In the genomic region with DNA sequence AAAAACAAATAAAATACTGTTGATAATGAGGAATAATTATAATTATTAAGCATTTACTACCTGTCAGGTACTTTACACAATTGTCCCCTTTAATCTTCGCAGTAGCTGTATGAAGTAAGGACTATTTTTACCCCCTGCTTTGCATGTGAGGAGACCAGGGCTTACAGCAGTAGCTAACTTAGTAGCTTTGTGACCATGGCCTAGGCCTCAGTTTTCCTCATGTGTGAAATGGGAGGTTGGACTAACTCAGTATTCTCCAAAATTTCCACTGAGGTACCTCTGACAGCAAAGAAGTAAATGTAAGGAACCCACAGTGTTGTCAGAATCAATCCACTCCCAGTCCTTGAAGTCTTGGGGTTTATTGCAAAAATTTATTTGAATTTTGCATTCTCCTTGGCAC, we compare ENCODE assay signal across 15 cellular contexts. TPM values are rescaled to one million over a fixed set of nuclear protein-coding genes. Genes with fewer than 3 reads are reported as not detected.
"Had no signal": no experiment of that assay in that cellular context is flagged by ENCODE, and none has a peak within 500 bp of the region (broad histone marks: within the 10 kb centered on the region; RNA-seq: fewer than 3 reads in every experiment).

No MANE protein-coding gene starts in this region.

- H3K27ac Mint-ChIP-seq: activated CD4-positive, alpha-beta T cell treated with anti-CD3 and anti-CD28 coated beads, Interleukin-2, amount 10 ng/mL, durations not matched to agents 24 days and 14 days; activated T-helper 1 cell treated with anti-CD3 and anti-CD28 coated beads, Interleukin-12 subunit alpha, Interleukin-12 subunit beta, Interleukin-2, Interleukin-4 antibody, amounts not matched to agents 30 ng/mL and 10 ng/mL and 1 ng/mL, durations not matched to agents 14 hours and 24 hours and 36 hours had no signal

- ATAC-seq: esophagus mucosa; left colon; mucosa of descending colon; naive thymus-derived CD8-positive, alpha-beta T cell had no signal

- DNase-seq: activated CD4-positive, alpha-beta T cell treated with anti-CD3 and anti-CD28 coated beads, Interleukin-2, amount 10 ng/mL, durations not matched to agents 24 days and 14 days; activated naive CD4-positive, alpha-beta T cell; aorta; glutamatergic neuron; left colon; mucosa of descending colon; naive thymus-derived CD8-positive, alpha-beta T cell; nucleus accumbens; stimulated activated CD4-positive, alpha-beta T cell treated with anti-CD3 and anti-CD28 coated beads, Interleukin-2, amount 100 ng/mL, for 48 hours; stimulated activated naive CD4-positive, alpha-beta T cell treated with Interleukin-2 at 50 U/mL for 16 hours; testis had no signal

- H3K9me3 ChIP-seq: breast epithelium, mucosa of descending colon, testis, vagina had no signal

- H3K4me3 Mint-ChIP-seq: activated CD4-positive, alpha-beta T cell treated with anti-CD3 and anti-CD28 coated beads, Interleukin-2, amount 10 ng/mL, durations not matched to agents 24 days and 14 days had no signal

- H3K36me3 ChIP-seq: breast epithelium, vagina had no signal

- H3K9me3 Mint-ChIP-seq: activated CD4-positive, alpha-beta T cell treated with anti-CD3 and anti-CD28 coated beads, Interleukin-2, amount 10 ng/mL, durations not matched to agents 24 days and 14 days; activated T-helper 1 cell treated with anti-CD3 and anti-CD28 coated beads, Interleukin-12 subunit alpha, Interleukin-12 subunit beta, Interleukin-2, Interleukin-4 antibody, amounts not matched to agents 30 ng/mL and 10 ng/mL and 1 ng/mL, durations not matched to agents 14 hours and 24 hours and 36 hours; naive thymus-derived CD8-positive, alpha-beta T cell had no signal

- H3K27me3 ChIP-seq: breast epithelium, testis, vagina had no signal

- H3K4me3 ChIP-seq: breast epithelium, mucosa of descending colon, testis, vagina had no signal

- H3K27me3 Mint-ChIP-seq: activated CD4-positive, alpha-beta T cell treated with anti-CD3 and anti-CD28 coated beads, Interleukin-2, amount 10 ng/mL, durations not matched to agents 24 days and 14 days; naive thymus-derived CD8-positive, alpha-beta T cell had no signal

RNA-seq across cellular contexts. Expression of a gene that starts 41.7 kb away (rescaled TPM):
- polyA plus RNA-seq: naive thymus-derived CD8-positive, alpha-beta T cell had no signal
